Comparison of ENCODE assay signal across 19 cellular contexts in the genomic region with DNA sequence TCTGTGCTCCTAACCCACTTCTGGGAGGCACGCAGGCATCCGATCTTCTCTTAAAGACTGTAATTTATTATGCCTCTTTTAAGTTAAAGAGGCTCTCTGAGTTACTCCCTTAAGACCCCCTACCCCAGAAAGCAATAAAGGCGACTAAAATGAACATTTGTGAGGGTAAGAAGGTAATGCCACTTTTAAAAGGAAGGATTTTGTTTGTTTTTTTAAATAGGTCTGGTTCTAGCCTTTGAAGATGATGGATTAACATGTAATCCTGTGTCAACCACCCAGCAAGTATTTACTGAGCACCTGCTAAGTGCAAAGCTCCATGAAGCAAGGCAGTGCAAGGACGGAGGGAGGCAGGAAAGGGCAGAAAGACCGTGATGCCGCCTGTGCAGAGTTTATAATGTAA. TPM values are rescaled to one million over a fixed set of nuclear protein-coding genes. Genes with fewer than 3 reads are reported as not detected.
A peak's percentile ranks its signal among the peaks of the same experiment; 100 is the strongest.
DNase-seq lines count a peak whose midpoint lies in the region; ATAC-seq and TF ChIP-seq lines count a peak whose summit lies in the region.
"Had no signal": no experiment of that assay in that cellular context is flagged by ENCODE, and none has a peak within 500 bp of the region (broad histone marks: within the 10 kb centered on the region; RNA-seq: fewer than 3 reads in every experiment).

No MANE protein-coding gene starts in this region.

- H3K9ac ChIP-seq in BLaER1 treated with 17β-estradiol and CSF1 and Interleukin-3, amounts not matched to agents 10 nM and 100 nM, result peak overlapping the region in 8 of 11 experiments; percentile 60 to 89 (median 80); a peak in 17 of 22 replicates

- no peak overlapping the region for H3K4me3 ChIP-seq in A673 (ENCODE audit: low read depth, low read length, poor library complexity, severe bottlenecking)
- peak overlapping the region in 7 of 10 experiments; percentile 12 to 50 (median 30); a peak in 9 of 20 replicates for H3K4me3 ChIP-seq in BLaER1 treated with 17β-estradiol and CSF1 and Interleukin-3, amounts not matched to agents 10 nM and 100 nM
- H3K4me3 ChIP-seq: MG63, PC-9 had no signal

- peaks cover 6% of the 10 kb centered on the region for H3K9me3 ChIP-seq in A673 (ENCODE audit: low read depth, low read length, poor library complexity, severe bottlenecking)
- peaks cover 7 to 18% (median 14%) of the 10 kb centered on the region in 11 experiments; a peak in 21 of 22 replicates for H3K9me3 ChIP-seq in BLaER1 treated with 17β-estradiol and CSF1 and Interleukin-3, amounts not matched to agents 10 nM and 100 nM (replicated peaks in 1 of 11)

- DNase-seq in A673 (ENCODE audit: low spot score) (no peak), RWPE1 (ENCODE audit: low spot score) (no peak), left kidney (ENCODE audit: low read depth, low spot score) (peak; percentile 73), omental fat pad (ENCODE audit: low spot score) (no peak)
- DNase-seq in effector memory CD8-positive, alpha-beta T cell, result no peak
- DNase-seq in activated CD4-positive, alpha-beta T cell treated with anti-CD3 and anti-CD28 coated beads, Interleukin-2, amount 50 U/mL, for 1 hour, result no peak
- DNase-seq: ACHN, Karpas-422, MG63, NCI-H1092 treated with DMSO at 0.1 percent for 48 hours, NCI-H146, NCI-H2081, NCI-H510A, NCI-H774, PC-9 had no signal

- CTCF ChIA-PET in A673 (lab: Charles Lee) (no interaction called here), RWPE1 (lab: Yijun Ruan, JAX) (interaction anchor here (0.7 kb wide), 1 partner anchor 14 kb away, joined by 3 read pairs; no protein-coding TSS in a partner anchor)

- H3K4me3 Mint-ChIP-seq in effector memory CD8-positive, alpha-beta T cell, result no peak overlapping the region
- H3K4me3 Mint-ChIP-seq: CD14-positive monocyte, IgD-negative memory B cell had no signal

- peaks cover 31% of the 10 kb centered on the region for H3K4me1 ChIP-seq in A673 (ENCODE audit: insufficient read depth, low read length, poor library complexity, severe bottlenecking)
- H3K4me1 ChIP-seq in BLaER1 treated with 17β-estradiol and CSF1 and Interleukin-3, amounts not matched to agents 10 nM and 100 nM, result peaks cover 78 to 93% (median 89%) of the 10 kb centered on the region in 10 experiments

- no peaks in the 10 kb centered on the region; a peak in 1 of 22 replicates for H4K20me1 ChIP-seq in BLaER1 treated with 17β-estradiol and CSF1 and Interleukin-3, amounts not matched to agents 10 nM and 100 nM

- peaks cover 5% of the 10 kb centered on the region for H3K36me3 ChIP-seq in A673 (ENCODE audit: insufficient read depth, low read length, poor library complexity, severe bottlenecking)
- H3K36me3 ChIP-seq in BLaER1 treated with 17β-estradiol and CSF1 and Interleukin-3, amounts not matched to agents 10 nM and 100 nM, result peaks cover 0 to 10% (median 0%) of the 10 kb centered on the region in 11 experiments; a peak in 8 of 22 replicates
- H3K36me3 ChIP-seq: MG63 had no signal

- peaks cover 0 to 1% of the 10 kb centered on the region in 2 donors for H3K4me1 Mint-ChIP-seq in effector memory CD8-positive, alpha-beta T cell (ENCODE audit: low read depth in 2 of 2)

- no peak overlapping the region for H3K27ac Mint-ChIP-seq in effector memory CD8-positive, alpha-beta T cell
- H3K27ac Mint-ChIP-seq: CD14-positive monocyte, IgD-negative memory B cell had no signal

- H3K9me3 Mint-ChIP-seq in effector memory CD8-positive, alpha-beta T cell, result no peaks in the 10 kb centered on the region

- H3K27me3 ChIP-seq in A673 (replicated peaks; ENCODE audit: insufficient read depth, low read depth, low read length, poor library complexity), result no peaks in the 10 kb centered on the region
- H3K27me3 ChIP-seq in BLaER1 treated with 17β-estradiol and CSF1 and Interleukin-3, amounts not matched to agents 10 nM and 100 nM, result no peaks in the 10 kb centered on the region
- H3K27me3 ChIP-seq: MG63 had no signal

- H3K27ac ChIP-seq in A673 (ENCODE audit: low read depth, low read length, poor library complexity, severe bottlenecking), result peak overlapping the region; percentile 26
- peak overlapping the region in 9 of 11 experiments; percentile 68 to 98 (median 95); a peak in 18 of 22 replicates for H3K27ac ChIP-seq in BLaER1 treated with 17β-estradiol and CSF1 and Interleukin-3, amounts not matched to agents 10 nM and 100 nM
- peak overlapping the region; percentile 71; the same call in 1 of the 2 replicates for H3K27ac ChIP-seq in RWPE1
- H3K27ac ChIP-seq: HL-60 had no signal

- peaks cover 12 to 38% of the 10 kb centered on the region in 2 donors for H3K27me3 Mint-ChIP-seq in effector memory CD8-positive, alpha-beta T cell

- intact Hi-C loops in A673 (cut with micrococcal nuclease; ENCODE audit: unreplicated experiment), result no loop called here

- TF ChIP-seq CTCF in A673 (conservative IDR thresholded peaks at IDR 0.05; ENCODE audit: low read depth, low read length), result no peak
- TF ChIP-seq CTCF in RWPE1 (conservative IDR thresholded peaks at IDR 0.05; ENCODE audit: low read depth), result no peak
- no peak for TF ChIP-seq CTCF in omental fat pad (IDR thresholded peaks at IDR 0.05)

- no peaks in the 10 kb centered on the region for H3K36me3 Mint-ChIP-seq in effector memory CD8-positive, alpha-beta T cell (ENCODE audit: insufficient read depth)
- H3K36me3 Mint-ChIP-seq: CD14-positive monocyte had no signal

- no peak for ATAC-seq in omental fat pad (ENCODE audit: low FRiP score)
- no peak for ATAC-seq in effector memory CD8-positive, alpha-beta T cell (replicated peaks)

- H3K4me2 ChIP-seq in BLaER1 treated with 17β-estradiol and CSF1 and Interleukin-3, amounts not matched to agents 10 nM and 100 nM, result peak overlapping the region; percentile 76 to 97 (median 86)

- POLR2A ChIA-PET in A673 (lab: Charles Lee; ENCODE audit: low non-redundant PET), result no interaction called here
- POLR2A ChIA-PET in RWPE1 (lab: Yijun Ruan, JAX; ENCODE audit: low non-redundant PET), result no interaction called here

- BruUV-seq in A673 (replicated peaks; lab: Mats Ljungman, UMichigan), result no TSS peak

RNA-seq across cellular contexts. Expression of gene SH3PXD2A, which starts 26.1 kb away (rescaled TPM):
- 54.9 and 57.1 TPM in 2 replicates for total RNA-seq in A673 (2021)
- 10 to 100 TPM; 21.0 to 36.3 (median 22.5) TPM for total RNA-seq in omental fat pad

Comparison
In these comparisons a context has a peak if more than half of its experiments do, and no peak if none do; other contexts are left out.
1. H3K27ac ChIP-seq: peak in every context shown above with its lines; median percentile 95 in BLaER1 treated with 17β-estradiol and CSF1 and Interleukin-3, amounts not matched to agents 10 nM and 100 nM; 71 in RWPE1; 26 in A673.